17 cellular contexts compared by ENCODE assay signal in genomic region chr10:51029172-51029641, GRCh38. TPM values are rescaled to one million over a fixed set of nuclear protein-coding genes. Genes with fewer than 3 reads are reported as not detected.
DNase-seq lines count a peak whose midpoint lies in the region; ATAC-seq and TF ChIP-seq lines count a peak whose summit lies in the region.
"Had no signal": no experiment of that assay in that cellular context is flagged by ENCODE, and none has a peak within 500 bp of the region (broad histone marks: within the 10 kb centered on the region; RNA-seq: fewer than 3 reads in every experiment).

No MANE protein-coding gene starts in this region.

- peak; percentile 54 for ATAC-seq in sciatic nerve
- ATAC-seq: Right ventricle myocardium inferior; stimulated activated memory B cell treated with anti-CD40 and anti-IgM and Interleukin-4, amounts not matched to agents 10 μg/mL and 1 μg/mL and 100 μg/mL, for 72 hours had no signal

- H3K4me3 ChIP-seq in esophagus muscularis mucosa, result no peak overlapping the region

- H3K4me1 ChIP-seq in esophagus muscularis mucosa, result peaks cover 6 to 27% (median 19%) of the 10 kb centered on the region in 4 donors
- H3K4me1 ChIP-seq: Caco-2 had no signal

- H3K27me3 ChIP-seq in esophagus muscularis mucosa, result no peaks in the 10 kb centered on the region

- TF ChIP-seq CTCF in esophagus muscularis mucosa (IDR thresholded peaks at IDR 0.05), result no peak

- H3K27ac ChIP-seq in esophagus muscularis mucosa (replicated peaks in 1 of 4), result peak overlapping the region in 3 of 4 donors; percentile 28 to 47 (median 47)

- TF ChIP-seq EP300 in esophagus muscularis mucosa (IDR thresholded peaks at IDR 0.05), result no peak

- H3K36me3 ChIP-seq in esophagus muscularis mucosa, result no peaks in the 10 kb centered on the region

- TF ChIP-seq POLR2A in esophagus muscularis mucosa (IDR thresholded peaks at IDR 0.05; ENCODE audit: low read depth), result no peak

- DNase-seq in AG08395 (ENCODE audit: low spot score) (peak; percentile 53), HT1080 (ENCODE audit: low read depth) (peak; percentile 55), esophagus muscularis mucosa (ENCODE audit: extremely low spot score) (no peak), sciatic nerve (ENCODE audit: low spot score) (no peak), HuH-7 (ENCODE audit: low spot score) (no peak), SW480 (ENCODE audit: low spot score) (no peak), germinal center (ENCODE audit: low spot score) (no peak), occipital lobe (lab: John Stamatoyannopoulos, UW) (no peak)
- DNase-seq: activated CD4-positive, alpha-beta T cell treated with anti-CD3 and anti-CD28 coated beads for 4 hours; activated gamma-delta T cell treated with Interleukin-2 at 50 U/mL for 16 hours; Caco-2; H9; hippocampal formation; NCI-H226 had no signal

- no peaks in the 10 kb centered on the region for H3K9me3 ChIP-seq in esophagus muscularis mucosa
- H3K9me3 ChIP-seq: Caco-2 had no signal

- intact Hi-C loops in esophagus muscularis mucosa (cut with DNase I) (no loop called here), sciatic nerve (cut with DNase I) (no loop called here)

- WGBS in esophagus muscularis mucosa, result 69% methylated on average over 2 of the region's 2 CpGs

RNA-seq across cellular contexts. Expression of gene PRKG1, which starts 45.1 kb away (rescaled TPM):
- total RNA-seq in HT1080 (2014; rRNA removed; shearing (Covaris generic)), result 3.7 and 3.9 TPM in 2 replicates
- polyA plus RNA-seq in HT1080 (2015; cell fraction: cytosol; rRNA removed), result 0.76 and 1.3 TPM in 2 replicates
- polyA plus RNA-seq in HT1080 (2015; cell fraction: nucleus; rRNA removed), result 1.7 and 2.1 TPM in 2 replicates
- 10 to 100 TPM; 24.5 to 46.1 (median 37.1) TPM for total RNA-seq in esophagus muscularis mucosa
- 20.0 TPM for total RNA-seq in sciatic nerve
- total RNA-seq in occipital lobe, result 24.2 TPM
- total RNA-seq: HT-29 had no signal

Comparison
In these comparisons a context has a peak if more than half of its experiments do, and no peak if none do; other contexts are left out.
1. DNase-seq: peak in AG08395 (single experiment) and HT1080 (single experiment); none in esophagus muscularis mucosa (single experiment), sciatic nerve (single experiment), HuH-7 (single experiment), SW480 (single experiment), germinal center (single experiment) and occipital lobe (single experiment).